Comparison of ENCODE assay signal across 8 cellular contexts in genomic region chr3:122576174-122576940, GRCh38. TPM values are rescaled to one million over a fixed set of nuclear protein-coding genes. Genes with fewer than 3 reads are reported as not detected.
A peak's percentile ranks its signal among the peaks of the same experiment; 100 is the strongest.
DNase-seq lines count a peak whose midpoint lies in the region; ATAC-seq lines count a peak whose summit lies in the region.

No MANE protein-coding gene starts in this region.

- CTCF ChIA-PET in activated naive CD4-positive, alpha-beta T cell treated with anti-CD3 and anti-CD28 coated beads for 36 hours (lab: Charles Lee): interaction anchor here (1.1 to 1.3 kb wide), 3 partner anchors 15 to 103 kb away, joined by 3 to 6 read pairs (median 6); no protein-coding TSS in a partner anchor

- peaks cover 2% of the 10 kb centered on the region for H3K9me3 Mint-ChIP-seq in activated naive CD4-positive, alpha-beta T cell treated with anti-CD3 and anti-CD28 coated beads for 36 hours
- H3K9me3 Mint-ChIP-seq in stimulated activated naive CD8-positive, alpha-beta T cell treated with anti-CD3 and anti-CD28 coated beads, Interleukin-15, amount 100 ng/mL, for 72 hours: peaks cover 4 to 5% of the 10 kb centered on the region in 2 donors

- ATAC-seq in GM19328 (IDR thresholded peaks at IDR 0.05; ENCODE audit: unreplicated experiment) (peak; percentile 85), HG03175 (IDR thresholded peaks at IDR 0.05; ENCODE audit: unreplicated experiment) (peak; percentile 90), Right ventricle myocardium superior (ENCODE audit: poor library complexity) (no peak)
- ATAC-seq in stimulated activated naive CD8-positive, alpha-beta T cell treated with anti-CD3 and anti-CD28 coated beads, Interleukin-15, amount 100 ng/mL, for 72 hours: peak; percentile 85

- peak overlapping the region; percentile 37 for H3K4me3 Mint-ChIP-seq in activated naive CD4-positive, alpha-beta T cell treated with anti-CD3 and anti-CD28 coated beads for 36 hours
- H3K4me3 Mint-ChIP-seq in stimulated activated naive CD8-positive, alpha-beta T cell treated with anti-CD3 and anti-CD28 coated beads, Interleukin-15, amount 100 ng/mL, for 72 hours: peak overlapping the region; percentile 2 to 58

- peak; percentile 32 for DNase-seq in CD1c-positive myeloid dendritic cell (ENCODE audit: extremely low spot score)
- peak; percentile 77 for DNase-seq in activated naive CD4-positive, alpha-beta T cell treated with anti-CD3 and anti-CD28 coated beads for 36 hours
- DNase-seq in stimulated activated naive CD8-positive, alpha-beta T cell treated with anti-CD3 and anti-CD28 coated beads, Interleukin-15, amount 100 ng/mL, for 72 hours: peak in 1 of 2 donors; percentile 40
- no peak for DNase-seq in cerebellar cortex (ENCODE audit: low spot score)
- DNase-seq in Right ventricle myocardium superior: no peak
- DNase-seq in activated gamma-delta T cell treated with Interleukin-2 at 50 U/mL for 16 hours: no peak

- peak overlapping the region; percentile 86 for H3K27ac Mint-ChIP-seq in activated naive CD4-positive, alpha-beta T cell treated with anti-CD3 and anti-CD28 coated beads for 36 hours
- peak overlapping the region in 1 of 2 donors; percentile 47 for H3K27ac Mint-ChIP-seq in stimulated activated naive CD8-positive, alpha-beta T cell treated with anti-CD3 and anti-CD28 coated beads, Interleukin-15, amount 100 ng/mL, for 72 hours

- peaks cover 21% of the 10 kb centered on the region for H3K36me3 Mint-ChIP-seq in activated naive CD4-positive, alpha-beta T cell treated with anti-CD3 and anti-CD28 coated beads for 36 hours (ENCODE audit: low read depth)

- intact Hi-C loops in activated naive CD4-positive, alpha-beta T cell treated with anti-CD3 and anti-CD28 coated beads for 36 hours (cut with micrococcal nuclease): loop anchor here (1.0 to 10.0 kb wide), 15 partner anchors 8 to 1008 kb away; partner anchors contain the start of genes DTX3L, EAF2, HACD2 and HSPBAP1
- intact Hi-C loops in Right ventricle myocardium superior (cut with DNase I): no loop called here

- H3K4me1 Mint-ChIP-seq in activated naive CD4-positive, alpha-beta T cell treated with anti-CD3 and anti-CD28 coated beads for 36 hours (ENCODE audit: low read depth): peaks cover 62% of the 10 kb centered on the region
- H3K4me1 Mint-ChIP-seq in stimulated activated naive CD8-positive, alpha-beta T cell treated with anti-CD3 and anti-CD28 coated beads, Interleukin-15, amount 100 ng/mL, for 72 hours: peaks cover 60% of the 10 kb centered on the region

- no peaks in the 10 kb centered on the region for H3K27me3 Mint-ChIP-seq in activated naive CD4-positive, alpha-beta T cell treated with anti-CD3 and anti-CD28 coated beads for 36 hours (ENCODE audit: low read depth)
- no peaks in the 10 kb centered on the region for H3K27me3 Mint-ChIP-seq in stimulated activated naive CD8-positive, alpha-beta T cell treated with anti-CD3 and anti-CD28 coated beads, Interleukin-15, amount 100 ng/mL, for 72 hours

RNA-seq across cellular contexts. Expression of gene PARP15, which starts 1.1 kb away (rescaled TPM):
- 1 to 10 TPM; 3.6 to 5.1 TPM for total RNA-seq in activated naive CD4-positive, alpha-beta T cell treated with anti-CD3 and anti-CD28 coated beads for 36 hours
- 0.40 TPM for total RNA-seq in Right ventricle myocardium superior

RNA-seq across cellular contexts. Expression of gene DTX3L, which starts 12.2 kb away (rescaled TPM):
- total RNA-seq in activated naive CD4-positive, alpha-beta T cell treated with anti-CD3 and anti-CD28 coated beads for 36 hours: 10 to 100 TPM; 22.3 to 24.5 TPM
- total RNA-seq in Right ventricle myocardium superior: 10.2 TPM

RNA-seq across cellular contexts. Expression of gene PARP9, which starts 12.3 kb away (rescaled TPM):
- 10 to 100 TPM; 20.4 to 21.1 TPM for total RNA-seq in activated naive CD4-positive, alpha-beta T cell treated with anti-CD3 and anti-CD28 coated beads for 36 hours
- 10.0 TPM for total RNA-seq in Right ventricle myocardium superior

Comparison
In these comparisons a context has a peak if more than half of its experiments do, and no peak if none do; other contexts are left out.
1. DNase-seq: peak in CD1c-positive myeloid dendritic cell (single experiment) and activated naive CD4-positive, alpha-beta T cell treated with anti-CD3 and anti-CD28 coated beads for 36 hours (single experiment); none in cerebellar cortex (single experiment), Right ventricle myocardium superior (single experiment) and activated gamma-delta T cell treated with Interleukin-2 at 50 U/mL for 16 hours (single experiment).